Comparison of ENCODE assay signal across 23 cellular contexts in genomic region chr14:44640416-44640815, GRCh38.
"Had no signal": no experiment of that assay in that cellular context is flagged by ENCODE, and none has a peak within 500 bp of the region (broad histone marks: within the 10 kb centered on the region; RNA-seq: fewer than 3 reads in every experiment).

No MANE protein-coding gene starts in this region.

- H3K4me3 ChIP-seq: adrenal gland, Peyer's patch, SJSA1 had no signal

- H3K4me1 ChIP-seq: adrenal gland, Peyer's patch, SJSA1 had no signal

- ATAC-seq: activated CD8-positive, alpha-beta T cell treated with anti-CD3 and anti-CD28 coated beads, Interleukin-2, amount 10 ng/mL, durations not matched to agents 7 days and 5 days; WTC11 had no signal

- H3K9me3 ChIP-seq: adrenal gland, Peyer's patch, SJSA1 had no signal

- H3K36me3 ChIP-seq: adrenal gland, Peyer's patch, SJSA1 had no signal

- DNase-seq: activated CD4-positive, alpha-beta T cell treated with anti-CD3 and anti-CD28 coated beads for 48 hours; activated CD4-positive, alpha-beta T cell treated with anti-CD3 and anti-CD28 coated beads, Interleukin-2, amount 50 U/mL, for 4 hours; activated CD4-positive, CD25-positive, alpha-beta regulatory T cell treated with anti-CD3 and anti-CD28 coated beads, Interleukin-2, amount 50 U/mL, for 72 hours; activated CD8-positive, alpha-beta memory T cell treated with anti-CD3 and anti-CD28 coated beads, Interleukin-2, amount 50 U/mL, for 48 hours; activated CD8-positive, alpha-beta T cell treated with anti-CD3 and anti-CD28 coated beads, Interleukin-2, amount 10 ng/mL, durations not matched to agents 7 days and 5 days; activated naive CD4-positive, alpha-beta T cell treated with anti-CD3 and anti-CD28 coated beads, Interleukin-2, amount 50 U/mL, for 16 hours; activated naive CD8-positive, alpha-beta T cell treated with anti-CD3 and anti-CD28 coated beads, Interleukin-2, amount 10 ng/mL, durations not matched to agents 7 days and 5 days; activated T-cell treated with anti-CD3 and anti-CD28 coated beads, Interleukin-2, amount 50 U/mL, for 1 hour; adrenal gland; anterior cingulate cortex; Kasumi-1; NCI-H1105 treated with DMSO at 0.1 percent for 48 hours; NCI-H1436 treated with DMSO at 0.1 percent for 48 hours; NCI-H2029; NCI-H2107; NCI-H446; NCI-H524; Peyer's patch; Right ventricle myocardium superior; T-helper 9 cell had no signal

- H3K27me3 ChIP-seq: adrenal gland, Peyer's patch, SJSA1 had no signal

- H3K27ac ChIP-seq: adrenal gland, Peyer's patch, RWPE1, SJSA1 had no signal
